Comparison of ENCODE assay signal across 9 cellular contexts in the genomic region with DNA sequence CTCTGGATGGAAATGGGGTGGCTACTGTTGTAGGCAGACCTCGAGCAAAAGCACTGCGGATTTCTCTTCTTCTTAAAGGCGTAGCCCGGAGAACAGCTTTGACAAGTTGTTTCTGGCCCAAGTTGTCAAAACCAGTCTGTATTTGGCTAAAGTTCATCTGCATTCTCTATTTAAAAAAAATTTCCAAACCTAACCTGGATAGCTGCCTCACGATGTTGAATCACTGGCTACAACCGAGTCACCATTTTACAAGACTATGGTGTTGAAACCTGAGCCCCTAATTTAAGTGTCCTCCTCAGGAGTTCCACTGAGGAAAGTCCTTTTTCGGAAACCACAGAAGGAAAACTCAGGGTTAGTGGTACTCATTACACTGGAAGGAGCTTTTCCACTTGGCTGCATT.
A peak's percentile ranks its signal among the peaks of the same experiment; 100 is the strongest.
DNase-seq lines count a peak whose midpoint lies in the region; ATAC-seq and TF ChIP-seq lines count a peak whose summit lies in the region.
"Had no signal": no experiment of that assay in that cellular context is flagged by ENCODE, and none has a peak within 500 bp of the region (broad histone marks: within the 10 kb centered on the region; RNA-seq: fewer than 3 reads in every experiment).

No MANE protein-coding gene starts in this region.

- no peaks in the 10 kb centered on the region for H3K9me2 ChIP-seq in MM.1S (replicated peaks; ENCODE audit: insufficient read depth, low read length)

- H3K27me3 ChIP-seq in MM.1S (replicated peaks; ENCODE audit: insufficient read depth, low read length), result no peaks in the 10 kb centered on the region
- no peaks in the 10 kb centered on the region for H3K27me3 ChIP-seq in effector memory CD4-positive, alpha-beta T cell (replicated peaks; ENCODE audit: control insufficient read depth, insufficient read depth, low read length, poor library complexity, severe bottlenecking)
- no peaks in the 10 kb centered on the region for H3K27me3 ChIP-seq in neutrophil

- H3K9ac ChIP-seq in MM.1S (ENCODE audit: low read length), result no peak overlapping the region

- no peak for TF ChIP-seq CTCF in MM.1S (IDR thresholded peaks at IDR 0.05; ENCODE audit: low read length)
- TF ChIP-seq CTCF in neutrophil (IDR thresholded peaks at IDR 0.05), result no peak

- DNase-seq in ELF-1 (ENCODE audit: low read depth, low spot score) (peak; percentile 3), MM.1S (no peak), NAMALWA (ENCODE audit: low spot score) (no peak)
- DNase-seq in effector memory CD4-positive, alpha-beta T cell, result no peak

- H3K4me2 ChIP-seq in MM.1S (ENCODE audit: low read depth, low read length), result peak overlapping the region; percentile 94; the same call in 1 of the 2 replicates

- ATAC-seq in GM21390 (IDR thresholded peaks at IDR 0.05; ENCODE audit: unreplicated experiment) (no peak), HG03354 (IDR thresholded peaks at IDR 0.05; ENCODE audit: poor library complexity, severe bottlenecking, unreplicated experiment) (no peak), GM18867 (IDR thresholded peaks at IDR 0.05; ENCODE audit: unreplicated experiment) (no peak)

- H3K36me3 ChIP-seq in MM.1S (replicated peaks; ENCODE audit: insufficient read depth, low read length) (no peaks in the 10 kb centered on the region), neutrophil (peaks cover 9% of the 10 kb centered on the region)
- H3K36me3 ChIP-seq in effector memory CD4-positive, alpha-beta T cell (ENCODE audit: control insufficient read depth, insufficient read depth, low read length), result no peaks in the 10 kb centered on the region
- H3K36me3 ChIP-seq: transverse colon had no signal

- H3K4me3 ChIP-seq in MM.1S (ENCODE audit: low read length) (no peak overlapping the region), neutrophil (ENCODE audit: low read depth in 1 of 2, low read length in 1 of 2) (peak overlapping the region; percentile 76 to 91)
- H3K4me3 ChIP-seq in effector memory CD4-positive, alpha-beta T cell (ENCODE audit: insufficient read depth, low read depth, low read length, poor library complexity, severe bottlenecking), result peak overlapping the region; percentile 80

- H3K27ac ChIP-seq in MM.1S (ENCODE audit: low read length), result no peak overlapping the region
- H3K27ac ChIP-seq in effector memory CD4-positive, alpha-beta T cell (ENCODE audit: insufficient read depth, low read length, poor library complexity, severe bottlenecking), result peak overlapping the region; percentile 96
- peak overlapping the region; percentile 100 for H3K27ac ChIP-seq in neutrophil

- no peaks in the 10 kb centered on the region for H3K9me3 ChIP-seq in MM.1S (replicated peaks; ENCODE audit: insufficient read depth, low read length)
- no peaks in the 10 kb centered on the region for H3K9me3 ChIP-seq in effector memory CD4-positive, alpha-beta T cell (ENCODE audit: control insufficient read depth, low read length)
- H3K9me3 ChIP-seq in neutrophil, result no peaks in the 10 kb centered on the region
- H3K9me3 ChIP-seq: transverse colon had no signal

- peaks cover 31% of the 10 kb centered on the region for H3F3A ChIP-seq in MM.1S (ENCODE audit: insufficient read depth, low read length)

- no peaks in the 10 kb centered on the region for H3K79me2 ChIP-seq in MM.1S (ENCODE audit: low read length)

- peaks cover 5% of the 10 kb centered on the region; the same call in 1 of the 2 replicates for H3K4me1 ChIP-seq in MM.1S (ENCODE audit: low read length)
- peaks cover 18% of the 10 kb centered on the region for H3K4me1 ChIP-seq in effector memory CD4-positive, alpha-beta T cell (ENCODE audit: control insufficient read depth, insufficient read depth, low read length, poor library complexity, severe bottlenecking)
- peaks cover 56 to 68% of the 10 kb centered on the region in 2 experiments for H3K4me1 ChIP-seq in neutrophil (ENCODE audit: control insufficient read depth in 1 of 2, insufficient read depth in 1 of 2, low read depth in 1 of 2, low read length in 1 of 2)

- H4K20me1 ChIP-seq in MM.1S (ENCODE audit: insufficient read depth, low read length), result no peaks in the 10 kb centered on the region

- no peak overlapping the region for H2AFZ ChIP-seq in MM.1S (ENCODE audit: low read length)
